7 cellular contexts compared by ENCODE assay signal in genomic region chr2:171434671-171434980, GRCh38. TPM values are rescaled to one million over a fixed set of nuclear protein-coding genes. Genes with fewer than 3 reads are reported as not detected.
DNase-seq lines count a peak whose midpoint lies in the region; ATAC-seq, FAIRE-seq and TF ChIP-seq lines count a peak whose summit lies in the region.

No MANE protein-coding gene starts in this region.

- POLR2A ChIA-PET in endothelial cell of umbilical vein (lab: Charles Lee), result no interaction called here

- H3K9me1 ChIP-seq in endothelial cell of umbilical vein (replicated peaks; ENCODE audit: control insufficient read depth, extremely low read depth, insufficient read depth, low read length), result no peaks in the 10 kb centered on the region

- H3K4me1 ChIP-seq in endothelial cell of umbilical vein (ENCODE audit: control insufficient read depth, extremely low read depth, insufficient read depth, low read length), result peaks cover 14% of the 10 kb centered on the region
- peaks cover 20% of the 10 kb centered on the region for H3K4me1 ChIP-seq in neuron (ENCODE audit: insufficient read depth, low read length)

- H3K36me3 ChIP-seq in endothelial cell of umbilical vein (ENCODE audit: control insufficient read depth in 2 of 2, extremely low read depth in 1 of 2, insufficient read depth in 2 of 2, low read length in 2 of 2) (peaks cover 0 to 7% of the 10 kb centered on the region in 2 experiments), neuron (ENCODE audit: insufficient read depth, low read length) (peaks cover 27% of the 10 kb centered on the region)

- H3K27me3 ChIP-seq in endothelial cell of umbilical vein (ENCODE audit: control insufficient read depth in 2 of 2, insufficient read depth in 2 of 2, low read length in 2 of 2) (no peaks in the 10 kb centered on the region), neuron (ENCODE audit: insufficient read depth, low read length) (no peaks in the 10 kb centered on the region)

- no peak for TF ChIP-seq CTCF in endothelial cell of umbilical vein (IDR thresholded peaks at IDR 0.05; ENCODE audit: extremely low read depth in 1 of 2, insufficient read depth in 1 of 2, low read depth in 1 of 2, low read length in 2 of 2)

- no peak for FAIRE-seq in endothelial cell of umbilical vein (lab: Jason Lieb, UNC)

- H3K4me3 ChIP-seq in endothelial cell of umbilical vein (replicated peaks in 1 of 3; ENCODE audit: insufficient read depth in 1 of 3, low read depth in 1 of 3, low read length in 3 of 3) (peak overlapping the region; percentile 76 to 87 (median 85)), neuron (ENCODE audit: low read length) (peak overlapping the region; percentile 76)

- dilution Hi-C loops in endothelial cell of umbilical vein (cut with MboI; ENCODE audit: extremely low pct_ligation_motif_present, low sequenced_read_pairs), result no loop called here

- intact Hi-C loops in endothelial cell of umbilical vein (cut with micrococcal nuclease), result loop anchor here (1.0 to 5.0 kb wide), 4 partner anchors 89 to 505 kb away; partner anchors contain the start of gene GORASP2

- H3K4me2 ChIP-seq in endothelial cell of umbilical vein (ENCODE audit: insufficient read depth, low read length), result peak overlapping the region; percentile 94

- H3K27ac ChIP-seq in endothelial cell of umbilical vein (ENCODE audit: insufficient read depth, low read depth, low read length), result peak overlapping the region; percentile 95

- no TSS peak for BruUV-seq in endothelial cell of umbilical vein (replicated peaks; lab: Mats Ljungman, UMichigan)

- H3K9me3 ChIP-seq in endothelial cell of umbilical vein (replicated peaks; ENCODE audit: control insufficient read depth, insufficient read depth, low read length) (no peaks in the 10 kb centered on the region), neuron (ENCODE audit: low read length) (peaks cover 2% of the 10 kb centered on the region)

- peak; percentile 59 for DNase-seq in H4 (ENCODE audit: low spot score)
- no peak for DNase-seq in endothelial cell of umbilical vein (ENCODE audit: low read depth, low spot score)
- no peak for DNase-seq in SK-N-DZ (ENCODE audit: low spot score)

- peak overlapping the region; percentile 95 for H3K9ac ChIP-seq in endothelial cell of umbilical vein (replicated peaks; ENCODE audit: extremely low read depth, insufficient read depth, low read length)

- H4K20me1 ChIP-seq in endothelial cell of umbilical vein (replicated peaks; ENCODE audit: control insufficient read depth, extremely low read depth, insufficient read depth, low read length), result no peaks in the 10 kb centered on the region

- H2AFZ ChIP-seq in endothelial cell of umbilical vein (ENCODE audit: low read depth, low read length) (peak overlapping the region; percentile 100), neuron (ENCODE audit: low read depth, low read length) (peak overlapping the region; percentile 84)

- peak; percentile 12 for TF ChIP-seq POLR2A in endothelial cell of umbilical vein (IDR thresholded peaks at IDR 0.05; ENCODE audit: low read depth, low read length)

- peaks cover 34% of the 10 kb centered on the region for H3K79me2 ChIP-seq in endothelial cell of umbilical vein (ENCODE audit: control insufficient read depth, insufficient read depth, low read length)

- CTCF ChIA-PET in endothelial cell of umbilical vein (lab: Charles Lee), result interaction anchor here (1.4 kb wide), 1 partner anchor 18 kb away, joined by 10 read pairs; no protein-coding TSS in a partner anchor

- ATAC-seq in GM18861 (IDR thresholded peaks at IDR 0.05; ENCODE audit: unreplicated experiment) (no peak), GM21367 (IDR thresholded peaks at IDR 0.05; ENCODE audit: unreplicated experiment) (no peak)

TF ChIP-seq in PFSK-1, 5 proteins besides CTCF, POLR2A, EP300 and RAD21 (continues in another document):
- 0 out of 2 replicates have a peak, but pooled peaks have one; percentile 33 for TF ChIP-seq SIN3A (IDR thresholded peaks at IDR 0.05; ENCODE audit: borderline replicate concordance, insufficient read depth, low read length)
- peak; percentile 26 for TF ChIP-seq FOXP2 (optimal IDR thresholded peaks at IDR 0.05; ENCODE audit: borderline replicate concordance, extremely low read depth, extremely low read length, insufficient read depth)

TF ChIP-seq in endothelial cell of umbilical vein, 7 proteins besides CTCF, POLR2A, EP300 and RAD21:
- TF ChIP-seq POLR2AphosphoS5 (IDR thresholded peaks at IDR 0.05; ENCODE audit: insufficient read depth, low read depth, low read length) (no peak), GATA2 (IDR thresholded peaks at IDR 0.05; ENCODE audit: insufficient read depth, insufficient read length, low read depth, low read length) (no peak), EZH2 (IDR thresholded peaks at IDR 0.05; ENCODE audit: borderline replicate concordance, low read depth, low read length, severe bottlenecking) (no peak), MYC (IDR thresholded peaks at IDR 0.05; ENCODE audit: low read depth, low read length) (no peak), MAX (IDR thresholded peaks at IDR 0.05; ENCODE audit: insufficient read depth, insufficient read length) (no peak), JUN (IDR thresholded peaks at IDR 0.05; ENCODE audit: borderline replicate concordance, insufficient read depth, insufficient read length, low read depth) (no peak), FOS (IDR thresholded peaks at IDR 0.05; ENCODE audit: borderline replicate concordance, insufficient read depth, low read length) (no peak)

RNA-seq across cellular contexts. Expression of gene DCAF17, which starts 0.6 kb away (rescaled TPM):
- 11.0 and 11.4 TPM in 2 replicates for total RNA-seq in H4 (2014; rRNA removed; shearing (Covaris generic))
- polyA plus RNA-seq in PFSK-1 (2012; ENCODE audit: insufficient read length, low read depth), result 4.0 TPM
- total RNA-seq in endothelial cell of umbilical vein, result 14.9 and 15.0 TPM in 2 replicates
- 4.4 and 4.6 TPM in 2 replicates for polyA plus RNA-seq in endothelial cell of umbilical vein
- polyA plus RNA-seq in endothelial cell of umbilical vein (2011; cell fraction: cytosol; rRNA removed), result 4.3 and 4.7 TPM in 2 replicates
- 15.1 and 18.3 TPM in 2 replicates for polyA plus RNA-seq in endothelial cell of umbilical vein (2011; cell fraction: nucleus; rRNA removed)
- 11.3 and 11.4 TPM in 2 replicates for polyA plus RNA-seq in endothelial cell of umbilical vein (2012)
- polyA minus RNA-seq in endothelial cell of umbilical vein, result 11.1 and 12.1 TPM in 2 replicates
- 6.3 TPM for polyA minus RNA-seq in endothelial cell of umbilical vein (2011; cell fraction: cytosol; rRNA and poly(A)+ RNA removed)
- 13.9 and 19.2 TPM in 2 replicates for polyA minus RNA-seq in endothelial cell of umbilical vein (2011; cell fraction: nucleus; rRNA and poly(A)+ RNA removed)
- 16.5 and 22.0 TPM in 2 replicates for polyA plus RNA-seq in SK-N-DZ (2014; cell fraction: cytosol; rRNA removed)
- polyA plus RNA-seq in SK-N-DZ (2014; cell fraction: nucleus; rRNA removed), result 35.3 and 43.2 TPM in 2 replicates

RNA-seq across cellular contexts. Expression of gene METTL8, which starts 0.8 kb away (rescaled TPM):
- 18.0 and 22.0 TPM in 2 replicates for total RNA-seq in H4 (2014; rRNA removed; shearing (Covaris generic))
- polyA plus RNA-seq in PFSK-1 (2012; ENCODE audit: insufficient read length, low read depth), result 5.3 TPM
- total RNA-seq in endothelial cell of umbilical vein, result 20.2 and 25.0 TPM in 2 replicates
- 4.6 and 7.0 TPM in 2 replicates for polyA plus RNA-seq in endothelial cell of umbilical vein
- polyA plus RNA-seq in endothelial cell of umbilical vein (2011; cell fraction: cytosol; rRNA removed), result 8.3 and 8.8 TPM in 2 replicates
- 10.4 and 13.7 TPM in 2 replicates for polyA plus RNA-seq in endothelial cell of umbilical vein (2011; cell fraction: nucleus; rRNA removed)
- 27.3 and 34.5 TPM in 2 replicates for polyA plus RNA-seq in endothelial cell of umbilical vein (2012)
- polyA minus RNA-seq in endothelial cell of umbilical vein, result 8.4 and 8.7 TPM in 2 replicates
- 6.3 TPM for polyA minus RNA-seq in endothelial cell of umbilical vein (2011; cell fraction: cytosol; rRNA and poly(A)+ RNA removed)
- polyA minus RNA-seq in endothelial cell of umbilical vein (2011; cell fraction: nucleus; rRNA and poly(A)+ RNA removed), result 9.4 and 13.3 TPM in 2 replicates
- 5.1 and 9.4 TPM in 2 replicates for polyA plus RNA-seq in SK-N-DZ (2014; cell fraction: cytosol; rRNA removed)
- 6.1 and 7.4 TPM in 2 replicates for polyA plus RNA-seq in SK-N-DZ (2014; cell fraction: nucleus; rRNA removed)
